In the genomic region with DNA sequence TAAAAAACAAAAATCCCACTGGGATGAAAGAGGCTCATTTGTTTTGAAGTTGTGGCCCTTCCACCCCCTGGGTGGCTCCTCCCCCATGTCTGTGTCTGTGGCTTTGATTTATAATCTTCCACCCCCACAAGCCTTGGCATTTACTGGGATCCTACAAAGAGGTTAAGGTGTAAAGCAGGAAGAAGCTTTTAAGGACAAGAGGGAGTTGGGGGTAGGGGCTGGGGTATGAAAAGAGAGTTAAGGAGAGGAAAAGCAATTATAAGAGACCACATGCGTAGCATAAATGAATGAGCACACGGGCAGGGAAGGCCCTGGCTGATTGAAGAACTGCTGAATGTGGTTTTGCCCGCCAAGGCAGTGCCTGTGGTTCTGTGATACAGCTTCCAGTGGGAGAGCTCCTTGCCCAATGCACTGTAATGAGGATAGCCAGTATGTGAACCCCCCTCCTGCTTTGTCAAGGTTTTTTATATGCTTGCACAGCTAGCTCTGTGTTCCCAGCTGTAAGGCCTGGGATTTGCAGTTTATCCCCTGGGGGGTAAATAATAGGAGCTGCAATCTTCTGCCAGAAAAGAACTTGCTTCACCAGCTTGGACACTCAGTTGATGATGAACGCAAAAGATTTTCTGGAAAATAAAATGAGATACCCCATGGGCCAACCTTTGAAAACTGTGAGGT, we compare ENCODE assay signal across 8 cellular contexts. TPM values are rescaled to one million over a fixed set of nuclear protein-coding genes. Genes with fewer than 3 reads are reported as not detected.
A peak's percentile ranks its signal among the peaks of the same experiment; 100 is the strongest.
DNase-seq lines count a peak whose midpoint lies in the region; ATAC-seq, FAIRE-seq and TF ChIP-seq lines count a peak whose summit lies in the region.

No MANE protein-coding gene starts in this region.

- no peak for FAIRE-seq in GM19239 (lab: Jason Lieb, UNC)

- H3K4me1 ChIP-seq in BE2C (peaks cover 23% of the 10 kb centered on the region), muscle layer of duodenum (ENCODE audit: control insufficient read depth in 1 of 2, insufficient read depth in 2 of 2, low read length in 2 of 2) (peaks cover 24 to 60% of the 10 kb centered on the region in 2 donors)

- H3K27me3 ChIP-seq in BE2C (no peaks in the 10 kb centered on the region), dorsolateral prefrontal cortex (no peaks in the 10 kb centered on the region), muscle layer of duodenum (ENCODE audit: low read depth, low read length) (no peaks in the 10 kb centered on the region)

- ATAC-seq in HG03342 (IDR thresholded peaks at IDR 0.05; ENCODE audit: unreplicated experiment), result no peak

- TF ChIP-seq CTCF in BE2C (IDR thresholded peaks at IDR 0.05; ENCODE audit: low read depth, low read length), result no peak
- TF ChIP-seq CTCF in dorsolateral prefrontal cortex (IDR thresholded peaks at IDR 0.05 in 54 of 56, conservative IDR thresholded peaks at IDR 0.05 in 2 of 56; ENCODE audit: low read depth in 1 of 56, partially characterized antibody in 56 of 56), result no peak

- DNase-seq in BE2C (peak; percentile 36), NCI-H2107 treated with DMSO at 0.1 percent for 48 hours (lab: John Stamatoyannopoulos, UW; ENCODE audit: unreplicated experiment) (peak; percentile 76), dorsolateral prefrontal cortex (no peak), NCI-H1092 treated with DMSO at 0.1 percent for 48 hours (lab: John Stamatoyannopoulos, UW) (no peak), SW 1271 (lab: John Stamatoyannopoulos, UW) (no peak), GM19239 (ENCODE audit: insufficient read length, low spot score) (no peak)

- no peaks in the 10 kb centered on the region for H3K9me3 ChIP-seq in BE2C
- H3K9me3 ChIP-seq in muscle layer of duodenum (ENCODE audit: control insufficient read depth in 1 of 2, low read length in 2 of 2), result no peaks in the 10 kb centered on the region

- H3K36me3 ChIP-seq in BE2C (no peaks in the 10 kb centered on the region), muscle layer of duodenum (ENCODE audit: control insufficient read depth in 1 of 2, insufficient read depth in 2 of 2, low read length in 2 of 2) (peaks cover 0 to 8% of the 10 kb centered on the region in 2 donors)

- intact Hi-C loops in dorsolateral prefrontal cortex (cut with DNase I), result loop anchor here (10.0 kb wide), 3 partner anchors 55 to 605 kb away; partner anchors contain the start of gene EFCAB10 (in 1 of the 2)

- H3K27ac ChIP-seq in dorsolateral prefrontal cortex (peak overlapping the region; percentile 36 to 99 (median 88)), muscle layer of duodenum (ENCODE audit: low read length) (peak overlapping the region; percentile 77)

- H3K4me3 ChIP-seq in BE2C (ENCODE audit: low read depth, low read length) (no peak overlapping the region), dorsolateral prefrontal cortex (peak overlapping the region in 5 of 59 donors; percentile 4 to 24 (median 9)), muscle layer of duodenum (ENCODE audit: low read depth in 1 of 2, low read length in 2 of 2) (no peak overlapping the region)

RNA-seq across cellular contexts. Expression of gene KMT2E, which starts 34.7 kb away (rescaled TPM):
- 41.2 TPM for polyA plus RNA-seq in BE2C (2012; ENCODE audit: insufficient read depth, insufficient read length, low read depth)
- total RNA-seq in dorsolateral prefrontal cortex, result 100 to 1,000 TPM; 106 to 165 (median 137) TPM

Comparison
In these comparisons a context has a peak if more than half of its experiments do, and no peak if none do; other contexts are left out.
1. DNase-seq: peak in BE2C (single experiment) and NCI-H2107 treated with DMSO at 0.1 percent for 48 hours (single experiment); none in dorsolateral prefrontal cortex (0 of 10), NCI-H1092 treated with DMSO at 0.1 percent for 48 hours (single experiment), SW 1271 (0 of 2) and GM19239 (single experiment).